Comparison of ENCODE assay signal across 11 cellular contexts in genomic region chr2:68190991-68191731, GRCh38. TPM values are rescaled to one million over a fixed set of nuclear protein-coding genes. Genes with fewer than 3 reads are reported as not detected.
DNase-seq lines count a peak whose midpoint lies in the region; ATAC-seq and TF ChIP-seq lines count a peak whose summit lies in the region.
"Had no signal": no experiment of that assay in that cellular context is flagged by ENCODE, and none has a peak within 500 bp of the region (broad histone marks: within the 10 kb centered on the region; RNA-seq: fewer than 3 reads in every experiment).

No MANE protein-coding gene starts in this region.

- H3K9ac ChIP-seq in OCI-LY1 (ENCODE audit: low read length) = peak overlapping the region; percentile 4; the same call in 1 of the 2 replicates
- H3K9ac ChIP-seq in skeletal muscle satellite cell (ENCODE audit: low read depth, low read length) = no peak overlapping the region
- H3K9ac ChIP-seq: BLaER1 had no signal

- no peak for DNase-seq in activated CD4-positive, alpha-beta T cell treated with anti-CD3 and anti-CD28 coated beads, Interleukin-2, amount 10 ng/mL, durations not matched to agents 24 days and 14 days
- DNase-seq in activated CD4-positive, alpha-beta T cell treated with anti-CD3 and anti-CD28 coated beads, Interleukin-2, amount 50 U/mL, for 4 hours = no peak
- DNase-seq in effector memory CD8-positive, alpha-beta T cell = no peak
- DNase-seq in inferior parietal cortex (ENCODE audit: extremely low spot score) = no peak
- DNase-seq in activated CD4-positive, CD25-positive, alpha-beta regulatory T cell (lab: John Stamatoyannopoulos, UW) = no peak
- DNase-seq: activated CD4-positive, alpha-beta T cell treated with anti-CD3 and anti-CD28 coated beads, Interleukin-2, amount 10 ng/mL, durations not matched to agents 7 days and 5 days; NCI-H510A had no signal

- intact Hi-C loops in activated CD4-positive, alpha-beta T cell treated with anti-CD3 and anti-CD28 coated beads, Interleukin-2, amount 10 ng/mL, durations not matched to agents 24 days and 14 days (cut with micrococcal nuclease) = no loop called here

- H3K36me3 Mint-ChIP-seq in activated CD4-positive, alpha-beta T cell treated with anti-CD3 and anti-CD28 coated beads, Interleukin-2, amount 10 ng/mL, durations not matched to agents 24 days and 14 days (ENCODE audit: low read depth) = peaks cover 5% of the 10 kb centered on the region
- H3K36me3 Mint-ChIP-seq in effector memory CD8-positive, alpha-beta T cell (ENCODE audit: insufficient read depth) = peaks cover 32% of the 10 kb centered on the region

- peak overlapping the region; percentile 0 for H3K4me3 ChIP-seq in OCI-LY1 (ENCODE audit: low read depth, low read length, poor library complexity, severe bottlenecking)
- no peak overlapping the region for H3K4me3 ChIP-seq in skeletal muscle satellite cell (ENCODE audit: low read length)
- H3K4me3 ChIP-seq: BLaER1 had no signal

- H3K9me3 Mint-ChIP-seq in activated CD4-positive, alpha-beta T cell treated with anti-CD3 and anti-CD28 coated beads, Interleukin-2, amount 10 ng/mL, durations not matched to agents 24 days and 14 days = no peaks in the 10 kb centered on the region
- H3K9me3 Mint-ChIP-seq in effector memory CD8-positive, alpha-beta T cell = no peaks in the 10 kb centered on the region
- H3K9me3 Mint-ChIP-seq: activated CD4-positive, alpha-beta T cell treated with anti-CD3 and anti-CD28 coated beads, Interleukin-2, amount 10 ng/mL, durations not matched to agents 7 days and 5 days had no signal

- H3K4me1 ChIP-seq in OCI-LY1 (ENCODE audit: insufficient read depth, low read length, severe bottlenecking) = peaks cover 35% of the 10 kb centered on the region
- H3K4me1 ChIP-seq in skeletal muscle satellite cell (ENCODE audit: control insufficient read depth, insufficient read depth, low read length) = peaks cover 49% of the 10 kb centered on the region
- H3K4me1 ChIP-seq: BLaER1 had no signal

- H3F3A ChIP-seq in OCI-LY1 (ENCODE audit: insufficient read depth, low read length) = no peaks in the 10 kb centered on the region

- H2AFZ ChIP-seq in OCI-LY1 (ENCODE audit: low read length) = no peak overlapping the region

- H3K36me3 ChIP-seq in OCI-LY1 (ENCODE audit: insufficient read depth, low read length) = peaks cover 22% of the 10 kb centered on the region; the same call in 1 of the 2 replicates
- peaks cover 7% of the 10 kb centered on the region for H3K36me3 ChIP-seq in skeletal muscle satellite cell (ENCODE audit: insufficient read depth, low read length)

- H3K27me3 Mint-ChIP-seq in activated CD4-positive, alpha-beta T cell treated with anti-CD3 and anti-CD28 coated beads, Interleukin-2, amount 10 ng/mL, durations not matched to agents 24 days and 14 days = no peaks in the 10 kb centered on the region
- no peaks in the 10 kb centered on the region for H3K27me3 Mint-ChIP-seq in effector memory CD8-positive, alpha-beta T cell
- H3K27me3 Mint-ChIP-seq: activated CD4-positive, alpha-beta T cell treated with anti-CD3 and anti-CD28 coated beads, Interleukin-2, amount 10 ng/mL, durations not matched to agents 7 days and 5 days had no signal

- H4K20me1 ChIP-seq in OCI-LY1 (ENCODE audit: insufficient read depth, low read length) = peaks cover 4% of the 10 kb centered on the region; the same call in 1 of the 2 replicates

- H3K4me1 Mint-ChIP-seq in activated CD4-positive, alpha-beta T cell treated with anti-CD3 and anti-CD28 coated beads, Interleukin-2, amount 10 ng/mL, durations not matched to agents 24 days and 14 days = peaks cover 30% of the 10 kb centered on the region
- peaks cover 15 to 62% of the 10 kb centered on the region in 2 donors for H3K4me1 Mint-ChIP-seq in effector memory CD8-positive, alpha-beta T cell (ENCODE audit: low read depth in 2 of 2)

- H3K9me2 ChIP-seq in OCI-LY1 (ENCODE audit: low read depth, low read length) = no peaks in the 10 kb centered on the region

- no peak overlapping the region for H3K4me3 Mint-ChIP-seq in activated CD4-positive, alpha-beta T cell treated with anti-CD3 and anti-CD28 coated beads, Interleukin-2, amount 10 ng/mL, durations not matched to agents 24 days and 14 days
- peak overlapping the region in 1 of 2 donors; percentile 47 for H3K4me3 Mint-ChIP-seq in effector memory CD8-positive, alpha-beta T cell
- H3K4me3 Mint-ChIP-seq: activated CD4-positive, alpha-beta T cell treated with anti-CD3 and anti-CD28 coated beads, Interleukin-2, amount 10 ng/mL, durations not matched to agents 7 days and 5 days had no signal

- no peak for TF ChIP-seq CTCF in OCI-LY1 (IDR thresholded peaks at IDR 0.05; ENCODE audit: low read length)

- H3K27ac Mint-ChIP-seq in activated CD4-positive, alpha-beta T cell treated with anti-CD3 and anti-CD28 coated beads, Interleukin-2, amount 10 ng/mL, durations not matched to agents 24 days and 14 days = peak overlapping the region; percentile 80
- peak overlapping the region in 1 of 2 donors; percentile 95 for H3K27ac Mint-ChIP-seq in effector memory CD8-positive, alpha-beta T cell
- H3K27ac Mint-ChIP-seq: activated CD4-positive, alpha-beta T cell treated with anti-CD3 and anti-CD28 coated beads, Interleukin-2, amount 10 ng/mL, durations not matched to agents 7 days and 5 days had no signal

- peak; percentile 51 for ATAC-seq in effector memory CD8-positive, alpha-beta T cell (replicated peaks)
- ATAC-seq in HG03108 (IDR thresholded peaks at IDR 0.05; ENCODE audit: unreplicated experiment) = no peak

- H3K79me2 ChIP-seq in OCI-LY1 (ENCODE audit: insufficient read depth, low read length) = peaks cover 81% of the 10 kb centered on the region

- no peaks in the 10 kb centered on the region for H3K9me3 ChIP-seq in OCI-LY1 (ENCODE audit: low read length)
- no peaks in the 10 kb centered on the region for H3K9me3 ChIP-seq in skeletal muscle satellite cell (replicated peaks; ENCODE audit: low read length)
- H3K9me3 ChIP-seq: BLaER1 had no signal

- H3K27me3 ChIP-seq in OCI-LY1 (ENCODE audit: insufficient read depth, low read length) (no peaks in the 10 kb centered on the region), skeletal muscle satellite cell (ENCODE audit: control insufficient read depth, insufficient read depth, low read length) (no peaks in the 10 kb centered on the region)
- H3K27me3 ChIP-seq: BLaER1 had no signal

- H3K4me2 ChIP-seq in OCI-LY1 (ENCODE audit: low read length) (peak overlapping the region; percentile 39), skeletal muscle satellite cell (ENCODE audit: low read length) (peak overlapping the region; percentile 13)
- H3K4me2 ChIP-seq: BLaER1 had no signal

- peak overlapping the region; percentile 3 for H3K27ac ChIP-seq in OCI-LY1 (ENCODE audit: low read depth, low read length, poor library complexity, severe bottlenecking)
- H3K27ac ChIP-seq: BLaER1 had no signal

RNA-seq across cellular contexts. Expression of gene PNO1, which starts 33.5 kb away (rescaled TPM):
- 35.4 and 38.4 TPM in 2 replicates for total RNA-seq in activated CD4-positive, alpha-beta T cell treated with anti-CD3 and anti-CD28 coated beads, Interleukin-2, amount 10 ng/mL, durations not matched to agents 24 days and 14 days
- 17.7 and 24.2 TPM in 2 replicates for total RNA-seq in skeletal muscle satellite cell (2012; rRNA removed)
